ENCODE assay signal across 8 cellular contexts in the genomic region with DNA sequence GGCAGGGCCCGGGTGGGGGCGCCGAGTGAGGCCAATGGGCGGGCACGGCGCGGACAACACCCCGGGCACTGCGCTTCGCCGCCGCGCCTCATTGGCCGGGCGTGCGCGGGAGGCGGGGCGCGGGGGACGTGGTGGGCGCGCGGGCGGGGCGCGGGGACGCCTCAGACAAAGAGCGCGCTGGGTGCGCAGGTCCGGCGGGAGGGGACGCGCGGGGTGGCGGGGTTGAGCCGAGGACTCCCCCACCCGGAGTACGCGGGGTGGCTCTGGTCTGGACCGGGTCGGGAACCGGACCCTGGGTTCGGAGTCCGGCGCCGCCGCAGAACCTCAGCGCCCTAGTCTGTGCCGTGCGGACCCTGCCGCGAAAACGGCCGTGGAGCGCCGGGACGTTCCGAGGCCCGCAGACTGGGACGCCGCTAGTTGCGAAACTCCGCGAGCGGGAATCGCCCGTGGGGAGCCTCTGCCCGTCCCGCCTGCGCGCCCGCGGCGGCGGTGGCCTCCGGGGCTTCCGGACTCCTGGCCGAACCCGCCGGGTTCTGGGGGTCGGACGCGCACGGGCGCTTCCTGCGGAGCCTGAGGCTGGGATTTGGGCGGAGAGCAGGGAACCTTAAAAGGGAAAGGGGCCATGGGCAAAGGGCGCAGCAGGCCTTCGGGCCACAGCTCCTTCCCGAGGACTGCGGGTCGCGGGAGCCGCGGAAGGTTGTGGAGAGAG. TPM values are rescaled to one million over a fixed set of nuclear protein-coding genes. Genes with fewer than 3 reads are reported as not detected.
DNase-seq lines count a peak whose midpoint lies in the region; TF ChIP-seq lines count a peak whose summit lies in the region.

No MANE protein-coding gene starts in this region.

- no peak overlapping the region for H2AK5ac ChIP-seq in H9 (ENCODE audit: insufficient read length, low read length)

- H3K27me3 ChIP-seq in H9 (ENCODE audit: insufficient read depth, low read length), result no peaks in the 10 kb centered on the region
- peaks cover 0 to 3% (median 0%) of the 10 kb centered on the region in 5 donors for H3K27me3 ChIP-seq in subcutaneous abdominal adipose tissue (ENCODE audit: control insufficient read depth in 5 of 5, insufficient read depth in 4 of 5, low read length in 5 of 5)

- no peak overlapping the region for H2BK20ac ChIP-seq in H9 (ENCODE audit: low read depth, low read length, poor library complexity, severe bottlenecking)

- H3K56ac ChIP-seq in H9 (ENCODE audit: insufficient read length, low read depth, low read length), result no peak overlapping the region

- H3K4me3 Mint-ChIP-seq in H9, result peak overlapping the region; percentile 86 to 94
- peak overlapping the region; percentile 65 for H3K4me3 Mint-ChIP-seq in activated naive CD4-positive, alpha-beta T cell treated with anti-CD3 and anti-CD28 coated beads, Interleukin-2, amount 10 ng/mL, durations not matched to agents 7 days and 5 days

- H3K9me3 Mint-ChIP-seq in H9, result no peaks in the 10 kb centered on the region; a peak in 1 of 5 replicates
- no peaks in the 10 kb centered on the region for H3K9me3 Mint-ChIP-seq in activated naive CD4-positive, alpha-beta T cell treated with anti-CD3 and anti-CD28 coated beads, Interleukin-2, amount 10 ng/mL, durations not matched to agents 7 days and 5 days

- H3K27me3 Mint-ChIP-seq in H9 (ENCODE audit: low read depth), result peaks cover 1% of the 10 kb centered on the region
- H3K27me3 Mint-ChIP-seq in activated naive CD4-positive, alpha-beta T cell treated with anti-CD3 and anti-CD28 coated beads, Interleukin-2, amount 10 ng/mL, durations not matched to agents 7 days and 5 days, result peaks cover 88% of the 10 kb centered on the region

- peak overlapping the region; percentile 92 for H3K14ac ChIP-seq in H9 (ENCODE audit: insufficient read depth, low read length)

- H3K4me3 ChIP-seq in subcutaneous abdominal adipose tissue (ENCODE audit: low read depth in 1 of 5, low read length in 5 of 5), result peak overlapping the region in 4 of 5 donors; percentile 77 to 81 (median 80)

- H3K9me3 ChIP-seq in ES-I3 (ENCODE audit: control insufficient read depth, insufficient read depth, low read length), result no peaks in the 10 kb centered on the region
- no peaks in the 10 kb centered on the region for H3K9me3 ChIP-seq in H9 (ENCODE audit: control insufficient read depth, low read depth, low read length)
- H3K9me3 ChIP-seq in subcutaneous abdominal adipose tissue (ENCODE audit: control insufficient read depth in 5 of 5, low read length in 5 of 5), result no peaks in the 10 kb centered on the region

- peaks cover 3% of the 10 kb centered on the region for H3K79me1 ChIP-seq in H9 (ENCODE audit: insufficient read depth, low read depth, low read length, poor library complexity, severe bottlenecking)

- H3K23ac ChIP-seq in H9 (ENCODE audit: insufficient read length, low read depth, low read length), result no peak overlapping the region

- CTCF ChIA-PET in activated naive CD4-positive, alpha-beta T cell treated with anti-CD3 and anti-CD28 coated beads, Interleukin-2, amount 10 ng/mL, durations not matched to agents 7 days and 5 days (lab: Charles Lee), result no interaction called here

- no peak overlapping the region for H2BK15ac ChIP-seq in H9 (ENCODE audit: low read depth, low read length)

- peaks cover 45 to 53% of the 10 kb centered on the region in 2 experiments for H3K4me1 Mint-ChIP-seq in H9
- H3K4me1 Mint-ChIP-seq in activated naive CD4-positive, alpha-beta T cell treated with anti-CD3 and anti-CD28 coated beads, Interleukin-2, amount 10 ng/mL, durations not matched to agents 7 days and 5 days, result peaks cover 19% of the 10 kb centered on the region

- H2BK120ac ChIP-seq in H9 (ENCODE audit: low read depth, low read length, poor library complexity, severe bottlenecking), result no peak overlapping the region

- peak overlapping the region in 1 of 3 experiments; percentile 81; a peak in 2 of 7 replicates for H3K27ac Mint-ChIP-seq in H9
- H3K27ac Mint-ChIP-seq in activated naive CD4-positive, alpha-beta T cell treated with anti-CD3 and anti-CD28 coated beads, Interleukin-2, amount 10 ng/mL, durations not matched to agents 7 days and 5 days, result no peak overlapping the region

- no peak overlapping the region for H3K4ac ChIP-seq in H9 (ENCODE audit: low read depth, low read length)

- H2AFZ ChIP-seq in H9 (ENCODE audit: low read length), result no peak overlapping the region

- H3K18ac ChIP-seq in H9 (ENCODE audit: insufficient read length, low read depth, low read length), result peak overlapping the region; percentile 93

- no peak overlapping the region for H4K5ac ChIP-seq in H9 (ENCODE audit: insufficient read length, low read depth, low read length)

- peaks cover 8% of the 10 kb centered on the region; the same call in 1 of the 2 replicates for H3K79me2 ChIP-seq in H9 (ENCODE audit: insufficient read depth, low read length)

- H3K36me3 Mint-ChIP-seq in H9 (ENCODE audit: insufficient read depth in 1 of 3, low read depth in 3 of 3), result peaks cover 9 to 14% (median 14%) of the 10 kb centered on the region in 3 experiments; a peak in 6 of 7 replicates
- H3K36me3 Mint-ChIP-seq in activated naive CD4-positive, alpha-beta T cell treated with anti-CD3 and anti-CD28 coated beads, Interleukin-2, amount 10 ng/mL, durations not matched to agents 7 days and 5 days, result peaks cover 1% of the 10 kb centered on the region

- no peak overlapping the region for H4K8ac ChIP-seq in H9 (replicated peaks; ENCODE audit: insufficient read length, low read depth, low read length)

- H3K9ac ChIP-seq in ES-I3 (ENCODE audit: low read depth, low read length) (peak overlapping the region; percentile 87), H9 (ENCODE audit: extremely low read depth, insufficient read length, low read length) (peak overlapping the region; percentile 54), subcutaneous abdominal adipose tissue (ENCODE audit: low read length in 5 of 5) (peak overlapping the region in 4 of 5 donors; percentile 69 to 86 (median 82))

- peak overlapping the region; percentile 73 for H3K4me2 ChIP-seq in H9 (ENCODE audit: insufficient read depth, insufficient read length, low read length)

- no CpG with 5 or more reads among the region's 97 CpGs for WGBS in H9 (ENCODE audit: extremely low coverage, insufficient read length, low lambda C conversion rate)

- H4K20me1 ChIP-seq in H9 (ENCODE audit: control insufficient read depth, insufficient read depth, insufficient read length), result peaks cover 4% of the 10 kb centered on the region

- H3T11ph ChIP-seq in H9 (ENCODE audit: low read length), result no peak overlapping the region

- H3K4me1 ChIP-seq in ES-I3 (ENCODE audit: insufficient read depth, low read length), result peaks cover 28% of the 10 kb centered on the region; the same call in 1 of the 2 replicates
- H3K4me1 ChIP-seq in H9 (ENCODE audit: insufficient read depth, low read length), result no peaks in the 10 kb centered on the region; the same call in 1 of the 2 replicates
- peaks cover 3 to 51% (median 35%) of the 10 kb centered on the region in 5 donors for H3K4me1 ChIP-seq in subcutaneous abdominal adipose tissue (ENCODE audit: control insufficient read depth in 5 of 5, insufficient read depth in 5 of 5, low read length in 5 of 5)

- peak; percentile 89 for DNase-seq in H9
- peak; percentile 80 for DNase-seq in M059J (ENCODE audit: low read depth)
- peak; percentile 85 for DNase-seq in SK-MEL-5 (ENCODE audit: low read depth, low spot score)
- DNase-seq in activated naive CD4-positive, alpha-beta T cell treated with anti-CD3 and anti-CD28 coated beads, Interleukin-2, amount 10 ng/mL, durations not matched to agents 7 days and 5 days, result peak; percentile 74
- peak; percentile 92 for DNase-seq in germinal center (ENCODE audit: low spot score)
- DNase-seq in nucleus accumbens (lab: John Stamatoyannopoulos, UW), result peak; percentile 15 to 97 (median 85)

- H3K27ac ChIP-seq in H9 (ENCODE audit: insufficient read length, low read depth, low read length) (no peak overlapping the region), subcutaneous abdominal adipose tissue (ENCODE audit: low read depth, low read length) (peak overlapping the region; percentile 60)

- peaks cover 16% of the 10 kb centered on the region for H3K23me2 ChIP-seq in H9 (ENCODE audit: insufficient read length, low read depth, low read length, poor library complexity, severe bottlenecking)

- H2BK5ac ChIP-seq in H9 (ENCODE audit: insufficient read length, low read length), result no peak overlapping the region

- in situ Hi-C loops in SK-MEL-5 (cut with HindIII; ENCODE audit: low pct_unique_long_range_greater_than_20kb, low sequenced_read_pairs), result no loop called here

- no peak overlapping the region for H2BK12ac ChIP-seq in H9 (ENCODE audit: insufficient read length, low read depth, low read length)

- TF ChIP-seq CTCF in H9 (conservative IDR thresholded peaks at IDR 0.05), result no peak

- peaks cover 4% of the 10 kb centered on the region for H3K36me3 ChIP-seq in ES-I3 (ENCODE audit: insufficient read depth, low read length)
- H3K36me3 ChIP-seq in subcutaneous abdominal adipose tissue (ENCODE audit: control insufficient read depth in 5 of 5, insufficient read depth in 5 of 5, low read length in 5 of 5), result no peaks in the 10 kb centered on the region

- H4K91ac ChIP-seq in H9 (ENCODE audit: insufficient read length, low read depth, low read length), result no peak overlapping the region

RNA-seq across cellular contexts. Expression of a gene that starts 0.4 kb away (rescaled TPM):
- 161 and 175 TPM in 2 replicates for total RNA-seq in H9 (2021)
- total RNA-seq in M059J (2014; rRNA removed; shearing (Covaris generic)), result 5.0 and 18.8 TPM in 2 replicates
- total RNA-seq in SK-MEL-5 (2014; rRNA removed; shearing (Covaris generic)), result 21.3 and 26.0 TPM in 2 replicates
- 26.8 and 28.0 TPM in 2 replicates for polyA plus RNA-seq in SK-MEL-5 (2015; cell fraction: cytosol; rRNA removed)
- 207 and 225 TPM in 2 replicates for polyA plus RNA-seq in SK-MEL-5 (2015; cell fraction: nucleus; rRNA removed)

RNA-seq across cellular contexts. Expression of a gene that starts 16.5 kb away (rescaled TPM):
- total RNA-seq in H9 (2021), result 0.13 TPM in 1 of 2 replicates, not detected in the other
- not detected in 2 replicates for total RNA-seq in M059J (2014; rRNA removed; shearing (Covaris generic))
- total RNA-seq in SK-MEL-5 (2014; rRNA removed; shearing (Covaris generic)), result 0.29 TPM in 1 of 2 replicates, not detected in the other
- polyA plus RNA-seq in SK-MEL-5 (2015; cell fraction: cytosol; rRNA removed), result not detected in 2 replicates
- polyA plus RNA-seq in SK-MEL-5 (2015; cell fraction: nucleus; rRNA removed), result not detected in 2 replicates
